Comparison of ENCODE assay signal across 8 cellular contexts in genomic region chr2:101252408-101253012, GRCh38. TPM values are rescaled to one million over a fixed set of nuclear protein-coding genes. Genes with fewer than 3 reads are reported as not detected.
A peak's percentile ranks its signal among the peaks of the same experiment; 100 is the strongest.
DNase-seq lines count a peak whose midpoint lies in the region; ATAC-seq and TF ChIP-seq lines count a peak whose summit lies in the region.

CNOT11 (plus strand) TSS chr2:101252886; CDS start chr2:101252965, 79 bp downstream.

- ATAC-seq in HG03432 (IDR thresholded peaks at IDR 0.05; ENCODE audit: unreplicated experiment) = peak; percentile 89

- peak; percentile 99 for DNase-seq in AG20443 (ENCODE audit: low spot score)
- DNase-seq in NCI-H510A (lab: John Stamatoyannopoulos, UW) = peak; percentile 95
- DNase-seq in activated CD4-positive, alpha-beta T cell treated with anti-CD3 and anti-CD28 coated beads for 1 hour = peak; percentile 98
- peak; percentile 95 for DNase-seq in cerebellum (ENCODE audit: low spot score)
- DNase-seq in kidney glomerular epithelial cell (lab: John Stamatoyannopoulos, UW) = peak; percentile 93
- peak; percentile 98 to 99 for DNase-seq in stimulated activated CD4-positive, alpha-beta T cell treated with anti-CD3 and anti-CD28 coated beads, Interleukin-1b, Interleukin-23, amount 100 ng/mL, for 1 hour (ENCODE audit: low read depth in 2 of 2)

- peak; percentile 94 for TF ChIP-seq POLR2A in GM19099 (IDR thresholded peaks at IDR 0.05; ENCODE audit: extremely low read depth, insufficient read length, low read depth)

RNA-seq across cellular contexts. Expression of gene CNOT11, which starts in this region (rescaled TPM):
- 14.7 TPM for total RNA-seq in cerebellum

Comparison
In these comparisons a context has a peak if more than half of its experiments do, and no peak if none do; other contexts are left out.
1. Peak in every context shown above with its lines: DNase-seq and ATAC-seq.